ENCODE assay signal across 1 cellular context in genomic region chr1:27296773-27297214, GRCh38.
TF ChIP-seq lines count a peak whose summit lies in the region.

No MANE protein-coding gene starts in this region.

TF ChIP-seq in H1, 55 proteins besides CTCF, POLR2A, EP300 and RAD21 (continued from another document):
- TF ChIP-seq CHD7 (IDR thresholded peaks at IDR 0.05; ENCODE audit: insufficient replicate concordance, low read length) (no peak), CTBP2 (IDR thresholded peaks at IDR 0.05; ENCODE audit: borderline replicate concordance, insufficient read depth, insufficient read length, low read length) (no peak), GTF2F1 (IDR thresholded peaks at IDR 0.05; ENCODE audit: borderline replicate concordance, low read depth, low read length) (no peak), NANOG (IDR thresholded peaks at IDR 0.05; ENCODE audit: insufficient read depth, low read depth, low read length, poor library complexity, severe bottlenecking) (no peak), TAF7 (optimal IDR thresholded peaks at IDR 0.05; ENCODE audit: borderline replicate concordance, low read depth, low read length) (no peak), RNF2 (IDR thresholded peaks at IDR 0.05; ENCODE audit: borderline replicate concordance, low read depth, low read length, missing control alignments, poor library complexity, severe bottlenecking) (no peak), E2F6 (IDR thresholded peaks at IDR 0.05) (no peak), BRCA1 (IDR thresholded peaks at IDR 0.05; ENCODE audit: low read depth, low read length) (no peak), CREB1 (IDR thresholded peaks at IDR 0.05) (no peak), EGR1 (IDR thresholded peaks at IDR 0.05; ENCODE audit: borderline replicate concordance, low read depth, low read length) (no peak), PHF8 (conservative IDR thresholded peaks at IDR 0.05; ENCODE audit: low read depth, low read length) (no peak)
TF ChIP-seq in H1: peak in this region for 0.
